19 cellular contexts compared by ENCODE assay signal in genomic region chr10:9781681-9782080, GRCh38.
"Had no signal": no experiment of that assay in that cellular context is flagged by ENCODE, and none has a peak within 500 bp of the region (broad histone marks: within the 10 kb centered on the region; RNA-seq: fewer than 3 reads in every experiment).

No MANE protein-coding gene starts in this region.

- H3K27me3 ChIP-seq: body of pancreas, gastroesophageal sphincter, heart right ventricle, left lung, neural progenitor cell, spleen, stomach, testis, upper lobe of left lung had no signal

- H3K4me3 ChIP-seq: body of pancreas, gastroesophageal sphincter, heart right ventricle, left lung, neural progenitor cell, psoas muscle, spleen, stomach, testis, upper lobe of left lung had no signal

- DNase-seq: activated CD4-positive, CD25-positive, alpha-beta regulatory T cell treated with anti-CD3 and anti-CD28 coated beads, Interleukin-2, amount 50 U/mL, for 72 hours; activated naive CD4-positive, alpha-beta T cell treated with Interleukin-2 at 50 U/mL for 16 hours; body of pancreas; effector memory CD4-positive, alpha-beta T cell; heart right ventricle; islet precursor cell; left lung; mammary epithelial cell; naive B cell; psoas muscle; spleen; stimulated activated CD4-positive, alpha-beta T cell treated with anti-CD3 and anti-CD28 coated beads, Interleukin-1b, Interleukin-23, amount 100 ng/mL, for 48 hours; stomach; T-cell; T-helper 9 cell; testis; upper lobe of left lung had no signal

- H3K36me3 ChIP-seq: gastroesophageal sphincter, heart right ventricle, left lung, neural progenitor cell, spleen, stomach, upper lobe of left lung had no signal
